In the genomic region with DNA sequence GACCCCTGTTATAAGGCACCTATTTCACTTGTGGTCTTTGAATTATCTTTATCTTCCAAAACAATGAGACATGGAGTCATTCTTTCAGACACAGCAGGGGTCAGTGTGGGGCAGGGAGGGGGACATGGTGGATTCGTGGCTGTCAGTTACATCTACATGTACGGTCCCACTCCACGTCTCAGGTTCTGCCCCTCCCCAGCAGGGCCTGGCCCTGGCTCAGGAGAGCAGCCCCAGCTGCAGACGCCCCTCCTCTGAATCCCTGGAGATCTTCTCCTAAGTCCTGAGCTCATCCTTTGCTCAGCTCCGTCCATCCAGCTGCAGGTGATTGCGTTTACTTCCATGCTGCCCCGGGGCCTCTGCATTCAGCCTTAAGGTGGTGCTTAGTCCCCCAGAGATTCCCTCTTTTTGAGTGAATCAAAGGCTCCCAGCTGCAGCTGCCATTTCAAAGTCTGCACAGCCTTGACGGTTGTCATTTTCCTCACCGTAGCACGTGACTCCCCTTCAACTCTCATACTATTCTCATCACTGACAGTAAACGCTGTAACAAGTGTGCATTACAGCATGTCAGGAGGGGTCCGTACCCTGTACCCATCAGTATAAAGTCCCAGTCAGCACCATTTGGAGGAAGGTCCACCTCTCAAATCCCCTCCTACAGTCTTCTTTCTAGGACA, we compare ENCODE assay signal across 25 cellular contexts.
"Had no signal": no experiment of that assay in that cellular context is flagged by ENCODE, and none has a peak within 500 bp of the region (broad histone marks: within the 10 kb centered on the region; RNA-seq: fewer than 3 reads in every experiment).

No MANE protein-coding gene starts in this region.

- H3K27ac ChIP-seq: left lung, lower lobe of right lung, neural progenitor cell, prostate gland, skin epidermis, suprapubic skin, thoracic aorta, tibial artery, upper lobe of right lung had no signal

- H3K9ac ChIP-seq: neural progenitor cell had no signal

- H3K4me1 ChIP-seq: left lung, lower lobe of right lung, neural progenitor cell, prostate gland, suprapubic skin, tibial artery, upper lobe of right lung had no signal

- ATAC-seq: left colon; left lung; lower lobe of right lung; naive thymus-derived CD8-positive, alpha-beta T cell; right cardiac atrium; stimulated activated effector memory CD8-positive, alpha-beta T cell treated with anti-CD3 and anti-CD28 coated beads, Interleukin-12 subunit alpha, Interleukin-12 subunit beta, amount 100 ng/mL, for 72 hours; upper lobe of right lung had no signal

- H3K4me3 ChIP-seq: left lung, lower lobe of right lung, neural progenitor cell, ovary, prostate gland, skin epidermis, suprapubic skin, thoracic aorta, tibial artery, upper lobe of right lung had no signal

- H3K36me3 ChIP-seq: left lung, lower lobe of right lung, neural progenitor cell, ovary, prostate gland, suprapubic skin, thoracic aorta, tibial artery, upper lobe of right lung had no signal

- H3K4me1 Mint-ChIP-seq: naive thymus-derived CD8-positive, alpha-beta T cell; stimulated activated effector memory CD8-positive, alpha-beta T cell treated with anti-CD3 and anti-CD28 coated beads, Interleukin-12 subunit alpha, Interleukin-12 subunit beta, amount 100 ng/mL, for 72 hours had no signal

- H3K27ac Mint-ChIP-seq: naive thymus-derived CD8-positive, alpha-beta T cell; stimulated activated effector memory CD8-positive, alpha-beta T cell treated with anti-CD3 and anti-CD28 coated beads, Interleukin-12 subunit alpha, Interleukin-12 subunit beta, amount 100 ng/mL, for 72 hours; stimulated activated naive CD8-positive, alpha-beta T cell treated with anti-CD3 and anti-CD28 coated beads, Interleukin-15, Interleukin-2, amounts not matched to agents 100 ng/mL and 50 ng/mL, for 24 hours had no signal

- H3K9me3 ChIP-seq: left lung, lower lobe of right lung, ovary, prostate gland, suprapubic skin, thoracic aorta, tibial artery, upper lobe of right lung had no signal

- H3K36me3 Mint-ChIP-seq: naive thymus-derived CD8-positive, alpha-beta T cell; neural progenitor cell; stimulated activated effector memory CD8-positive, alpha-beta T cell treated with anti-CD3 and anti-CD28 coated beads, Interleukin-12 subunit alpha, Interleukin-12 subunit beta, amount 100 ng/mL, for 72 hours had no signal

- DNase-seq: hippocampal formation; left colon; lower lobe of right lung; mammary epithelial cell; mesenchymal stem cell; naive thymus-derived CD8-positive, alpha-beta T cell; retina; stimulated activated CD4-positive, alpha-beta T cell treated with anti-CD3 and anti-CD28 coated beads, Interleukin-4, amount 100 ng/mL, for 24 hours; stimulated activated naive CD4-positive, alpha-beta T cell; tibial artery; trophoblast cell had no signal

- H3K4me3 Mint-ChIP-seq: naive thymus-derived CD8-positive, alpha-beta T cell; nephron; neural progenitor cell; stimulated activated effector memory CD8-positive, alpha-beta T cell treated with anti-CD3 and anti-CD28 coated beads, Interleukin-12 subunit alpha, Interleukin-12 subunit beta, amount 100 ng/mL, for 72 hours; stimulated activated naive CD8-positive, alpha-beta T cell treated with anti-CD3 and anti-CD28 coated beads, Interleukin-15, Interleukin-2, amounts not matched to agents 100 ng/mL and 50 ng/mL, for 24 hours had no signal

- H3K9me3 Mint-ChIP-seq: nephron; neural progenitor cell; stimulated activated effector memory CD8-positive, alpha-beta T cell treated with anti-CD3 and anti-CD28 coated beads, Interleukin-12 subunit alpha, Interleukin-12 subunit beta, amount 100 ng/mL, for 72 hours had no signal

- H3K27me3 ChIP-seq: neural progenitor cell, ovary had no signal

- FAIRE-seq: keratinocyte, urothelium cell line had no signal
